Comparison of ENCODE assay signal across 8 cellular contexts in genomic region chr7:24715661-24716479, GRCh38. TPM values are rescaled to one million over a fixed set of nuclear protein-coding genes. Genes with fewer than 3 reads are reported as not detected.
A peak's percentile ranks its signal among the peaks of the same experiment; 100 is the strongest.
DNase-seq lines count a peak whose midpoint lies in the region; ATAC-seq and TF ChIP-seq lines count a peak whose summit lies in the region.

No MANE protein-coding gene starts in this region.

- ATAC-seq in GM21529 (IDR thresholded peaks at IDR 0.05; ENCODE audit: unreplicated experiment), result peak; percentile 46
- peak; percentile 66 for ATAC-seq in left lung

- H3K9me3 ChIP-seq in left lung, result no peaks in the 10 kb centered on the region

- H3K4me3 ChIP-seq in astrocyte of the cerebellum (ENCODE audit: low read depth, low read length) (no peak overlapping the region), left lung (no peak overlapping the region)

- H3K4me1 ChIP-seq in left lung, result no peaks in the 10 kb centered on the region

- H3K27me3 ChIP-seq in left lung, result no peaks in the 10 kb centered on the region

- no peak overlapping the region for H3K27ac ChIP-seq in left lung

- no peaks in the 10 kb centered on the region for H3K36me3 ChIP-seq in left lung

- TF ChIP-seq CTCF in astrocyte of the cerebellum (IDR thresholded peaks at IDR 0.05; ENCODE audit: low read depth, low read length, missing control alignments), result peak; percentile 55
- TF ChIP-seq CTCF in left lung (IDR thresholded peaks at IDR 0.05), result peak in 1 of 2 donors; percentile 10

- in situ Hi-C loops in astrocyte of the cerebellum (cut with HindIII; ENCODE audit: low sequenced_read_pairs), result no loop called here

- intact Hi-C loops in left lung (cut with DNase I), result no loop called here

- DNase-seq in NCI-H82 (lab: John Stamatoyannopoulos, UW) (peak; percentile 43), NCI-H82 treated with DMSO at 0.1 percent for 48 hours (lab: John Stamatoyannopoulos, UW; ENCODE audit: unreplicated experiment) (no peak), HT-29 (ENCODE audit: low spot score) (peak; percentile 64), astrocyte of the cerebellum (ENCODE audit: low read depth) (no peak), left lung (peak in 1 of 2 donors; percentile 39), putamen (ENCODE audit: low spot score) (no peak)
- DNase-seq in activated CD4-positive, alpha-beta T cell treated with anti-CD3 and anti-CD28 coated beads, Interleukin-2, amount 50 U/mL, for 48 hours, result no peak

RNA-seq across cellular contexts. Expression of gene GSDME, which starts 41.4 kb away (rescaled TPM):
- total RNA-seq in HT-29 (2014; rRNA removed; shearing (Covaris generic)), result not detected in 2 replicates
- total RNA-seq in left lung, result 10 to 100 TPM in 1 of 2 donors, 1 to 10 TPM in 1; 8.3 to 13.1 TPM

Comparison
In these comparisons a context has a peak if more than half of its experiments do, and no peak if none do; other contexts are left out.
1. DNase-seq: peak in NCI-H82 (single experiment) and HT-29 (single experiment); none in NCI-H82 treated with DMSO at 0.1 percent for 48 hours (single experiment), astrocyte of the cerebellum (single experiment), putamen (single experiment) and activated CD4-positive, alpha-beta T cell treated with anti-CD3 and anti-CD28 coated beads, Interleukin-2, amount 50 U/mL, for 48 hours (0 of 2).